Comparison of ENCODE assay signal across 3 cellular contexts in the genomic region with DNA sequence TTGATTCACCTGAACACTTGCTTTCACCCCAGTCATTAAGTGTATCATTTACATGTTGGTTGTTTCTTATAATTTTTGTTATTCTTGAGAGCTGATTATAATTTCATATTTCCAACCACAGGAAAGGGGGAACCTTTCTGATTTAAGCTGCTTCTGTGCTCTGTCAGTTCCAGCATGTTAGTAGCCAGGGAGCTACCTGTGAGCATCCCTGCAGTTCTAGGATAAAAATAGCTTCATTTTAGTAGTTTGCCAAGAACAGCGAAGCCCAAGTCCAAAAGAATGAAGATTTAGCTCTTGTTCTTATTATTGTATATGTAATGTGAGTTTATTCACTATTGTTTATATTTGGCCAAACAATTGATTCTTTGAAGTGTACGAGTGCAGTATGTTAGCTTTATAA.
"Had no signal": no experiment of that assay in that cellular context is flagged by ENCODE, and none has a peak within 500 bp of the region (broad histone marks: within the 10 kb centered on the region; RNA-seq: fewer than 3 reads in every experiment).

No MANE protein-coding gene starts in this region.

- H3K4me3 ChIP-seq: GM12878 had no signal

- DNase-seq: GDM1, GF-D8 had no signal

- ATAC-seq: GM12878 had no signal
